ENCODE assay signal across 8 cellular contexts in the genomic region with DNA sequence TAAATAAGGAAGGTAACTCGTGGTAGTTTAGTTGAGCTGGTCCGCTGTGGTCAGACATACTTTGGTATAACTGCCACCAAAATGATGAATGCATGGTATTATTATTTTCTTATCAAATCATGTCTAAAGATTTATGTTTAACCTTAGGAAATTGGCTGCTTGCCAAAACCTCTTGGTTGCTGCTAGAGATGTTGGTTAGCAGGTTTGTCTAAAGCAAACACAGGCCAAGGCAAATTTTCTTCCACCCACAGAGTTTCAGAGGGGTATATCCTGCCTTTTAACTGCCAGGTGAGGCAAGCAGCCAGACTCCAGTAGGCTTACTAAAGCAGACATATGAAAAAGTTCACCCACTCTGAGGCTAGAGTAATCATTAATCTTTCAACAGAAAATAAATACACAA.
DNase-seq lines count a peak whose midpoint lies in the region; ATAC-seq and TF ChIP-seq lines count a peak whose summit lies in the region.

No MANE protein-coding gene starts in this region.

- H3K27me3 Mint-ChIP-seq in chondrocyte (ENCODE audit: low read depth) = no peaks in the 10 kb centered on the region

- peak; percentile 93 for ATAC-seq in HG02610 (IDR thresholded peaks at IDR 0.05; ENCODE audit: unreplicated experiment)
- no peak for ATAC-seq in heart right ventricle
- ATAC-seq in right cardiac atrium = no peak

- H3K9me3 ChIP-seq in ovary = no peaks in the 10 kb centered on the region
- H3K9me3 ChIP-seq in heart right ventricle = peaks cover 0 to 11% (median 0%) of the 10 kb centered on the region in 11 donors
- H3K9me3 ChIP-seq in right cardiac atrium (ENCODE audit: control insufficient read depth, low read length) = no peaks in the 10 kb centered on the region

- H3K27ac ChIP-seq in ovary = no peak overlapping the region
- no peak overlapping the region for H3K27ac ChIP-seq in heart right ventricle
- H3K27ac ChIP-seq in right cardiac atrium (ENCODE audit: low read length) = no peak overlapping the region

- no peak overlapping the region for H3K4me3 Mint-ChIP-seq in chondrocyte (ENCODE audit: unreplicated experiment)

- H3K36me3 ChIP-seq in ovary (no peaks in the 10 kb centered on the region), heart right ventricle (no peaks in the 10 kb centered on the region)

- no peak overlapping the region for H3K4me3 ChIP-seq in ovary
- no peak overlapping the region for H3K4me3 ChIP-seq in heart right ventricle
- no peak overlapping the region for H3K4me3 ChIP-seq in right cardiac atrium (ENCODE audit: low read length)

- TF ChIP-seq POLR2A in ovary (IDR thresholded peaks at IDR 0.05) = no peak

- peak overlapping the region; percentile 2 for H3K27ac Mint-ChIP-seq in chondrocyte (ENCODE audit: unreplicated experiment)

- no peak for TF ChIP-seq CTCF in chondrocyte (IDR thresholded peaks at IDR 0.05)
- TF ChIP-seq CTCF in ovary (IDR thresholded peaks at IDR 0.05) = no peak
- TF ChIP-seq CTCF in heart right ventricle (IDR thresholded peaks at IDR 0.05) = no peak

- TF ChIP-seq EP300 in ovary (IDR thresholded peaks at IDR 0.05) = no peak

- no peaks in the 10 kb centered on the region for H3K9me3 Mint-ChIP-seq in chondrocyte (ENCODE audit: low read depth)

- H3K4me1 ChIP-seq in ovary (ENCODE audit: insufficient read depth) = no peaks in the 10 kb centered on the region
- H3K4me1 ChIP-seq in heart right ventricle = no peaks in the 10 kb centered on the region
- H3K4me1 ChIP-seq in right cardiac atrium (ENCODE audit: control insufficient read depth, insufficient read depth, low read length) = no peaks in the 10 kb centered on the region

- DNase-seq in DMS53 (lab: John Stamatoyannopoulos, UW) = peak; percentile 96
- DNase-seq in NCI-H1417 treated with DMSO at 0.1 percent for 48 hours (lab: John Stamatoyannopoulos, UW) = peak; percentile 77
- DNase-seq in chondrocyte (ENCODE audit: low spot score) = no peak
- DNase-seq in activated T-cell treated with anti-CD3 and anti-CD28 coated beads, Interleukin-2, amount 50 U/mL, for 1 hour = no peak
- no peak for DNase-seq in ovary
- DNase-seq in heart right ventricle = no peak
- no peak for DNase-seq in right cardiac atrium

- peaks cover 29% of the 10 kb centered on the region for H3K4me1 Mint-ChIP-seq in chondrocyte (ENCODE audit: low read depth)

- 40 to 47% (median 44%) methylated on average over 2 of the region's 2 CpGs for WGBS in ovary, 3 donors
- 73 to 81% methylated on average over 2 of the region's 2 CpGs for WGBS in heart right ventricle, 2 donors
- whole genome bisulfite sequencing in right cardiac atrium = 66% methylated on average over 2 of the region's 2 CpGs

- intact Hi-C loops in ovary (cut with DNase I) = no loop called here
- intact Hi-C loops in heart right ventricle (cut with DNase I) = no loop called here
- intact Hi-C loops in right cardiac atrium (cut with DNase I) = no loop called here

- H3K27me3 ChIP-seq in ovary (peaks cover 2% of the 10 kb centered on the region), heart right ventricle (no peaks in the 10 kb centered on the region), right cardiac atrium (ENCODE audit: control insufficient read depth, insufficient read depth) (no peaks in the 10 kb centered on the region)

- peaks cover 2% of the 10 kb centered on the region for H3K36me3 Mint-ChIP-seq in chondrocyte (ENCODE audit: low read depth)

Comparison
In these comparisons a context has a peak if more than half of its experiments do, and no peak if none do; other contexts are left out.
1. DNase-seq: peak in DMS53 (single experiment) and NCI-H1417 treated with DMSO at 0.1 percent for 48 hours (single experiment); none in chondrocyte (single experiment), activated T-cell treated with anti-CD3 and anti-CD28 coated beads, Interleukin-2, amount 50 U/mL, for 1 hour (single experiment), ovary (0 of 5), heart right ventricle (0 of 2) and right cardiac atrium (0 of 3).